ENCODE assay signal across 9 cellular contexts in the genomic region with DNA sequence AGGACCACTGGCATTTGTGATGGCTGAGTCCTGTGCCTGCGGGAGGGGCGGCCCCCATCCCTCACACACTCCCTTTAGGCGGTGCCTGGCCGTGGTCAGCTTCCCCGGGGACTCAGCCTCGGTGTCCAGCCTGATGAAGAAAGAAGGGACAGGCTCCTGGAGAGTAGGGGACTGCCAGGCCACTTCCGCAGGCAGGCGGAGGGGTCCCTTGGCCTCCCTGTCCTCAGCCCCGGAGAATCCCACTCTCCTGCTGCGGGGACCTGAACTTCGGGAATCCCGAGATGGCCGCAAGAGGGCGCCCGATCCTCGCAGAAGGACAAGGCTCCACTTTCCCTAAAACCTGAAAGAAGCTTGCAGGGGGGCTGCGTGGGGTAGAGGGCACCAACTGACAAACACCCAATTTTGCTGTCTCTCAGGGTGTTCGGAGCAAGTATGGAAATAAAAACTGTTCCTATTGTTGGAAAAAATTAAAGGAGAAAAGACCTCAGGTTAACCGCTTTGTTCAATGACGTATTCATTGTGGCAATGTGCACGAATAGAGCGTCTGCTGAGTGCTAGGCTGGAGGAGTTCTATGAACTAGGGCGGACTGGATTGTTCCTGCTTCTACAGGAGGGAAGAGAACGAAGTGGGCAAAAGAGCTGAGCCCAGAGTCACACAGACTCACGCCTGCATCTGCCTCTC.
A peak's percentile ranks its signal among the peaks of the same experiment; 100 is the strongest.
DNase-seq lines count a peak whose midpoint lies in the region; ATAC-seq and TF ChIP-seq lines count a peak whose summit lies in the region.
"Had no signal": no experiment of that assay in that cellular context is flagged by ENCODE, and none has a peak within 500 bp of the region (broad histone marks: within the 10 kb centered on the region; RNA-seq: fewer than 3 reads in every experiment).

No MANE protein-coding gene starts in this region.

- TF ChIP-seq CTCF in WTC11 (IDR thresholded peaks at IDR 0.05) (peak; percentile 77), coronary artery (IDR thresholded peaks at IDR 0.05) (no peak), lower lobe of right lung (IDR thresholded peaks at IDR 0.05) (peak; percentile 78)

- no peaks in the 10 kb centered on the region for H3K4me1 ChIP-seq in lower lobe of right lung

- CTCF ChIA-PET in WTC11 (lab: Charles Lee), result interaction anchor here (0.6 to 2.7 kb wide), 41 partner anchors 9 to 1555 kb away, joined by 3 to 22 read pairs (median 3); no protein-coding TSS in a partner anchor

- peaks cover 42% of the 10 kb centered on the region for H3K27me3 ChIP-seq in lower lobe of right lung (ENCODE audit: low read depth)

- no peaks in the 10 kb centered on the region for H3K36me3 ChIP-seq in lower lobe of right lung

- no peak overlapping the region for H3K27ac Mint-ChIP-seq in WTC11
- H3K27ac Mint-ChIP-seq: activated naive CD4-positive, alpha-beta T cell treated with anti-CD3 and anti-CD28 coated beads, Interleukin-2, amount 50 U/mL, for 24 hours had no signal

- H3K36me3 Mint-ChIP-seq in WTC11, result no peaks in the 10 kb centered on the region
- H3K36me3 Mint-ChIP-seq: activated naive CD4-positive, alpha-beta T cell treated with anti-CD3 and anti-CD28 coated beads, Interleukin-2, amount 50 U/mL, for 24 hours had no signal

- no peak overlapping the region for H3K4me3 ChIP-seq in coronary artery
- no peak overlapping the region for H3K4me3 ChIP-seq in lower lobe of right lung

- POLR2A ChIA-PET in WTC11 (lab: Charles Lee), result no interaction called here

- intact Hi-C loops in lower lobe of right lung (cut with DNase I), result no loop called here

- peaks cover 14% of the 10 kb centered on the region for H3K4me1 Mint-ChIP-seq in WTC11
- H3K4me1 Mint-ChIP-seq: activated naive CD4-positive, alpha-beta T cell treated with anti-CD3 and anti-CD28 coated beads, Interleukin-2, amount 50 U/mL, for 24 hours had no signal

- DNase-seq in EL (peak; percentile 24), LHCN-M2 (ENCODE audit: low read depth) (peak; percentile 22), WTC11 (ENCODE audit: low spot score) (peak; percentile 86), coronary artery (ENCODE audit: low spot score) (peak; percentile 71), lower lobe of right lung (peak; percentile 72), NCI-H187 treated with DMSO at 0.1 percent for 48 hours (lab: John Stamatoyannopoulos, UW) (no peak)
- DNase-seq in stimulated activated CD8-positive, alpha-beta memory T cell treated with anti-CD3 and anti-CD28 coated beads, Interleukin-4, amount 100 ng/mL, for 48 hours, result peak; percentile 79

- no peaks in the 10 kb centered on the region for H3K9me3 ChIP-seq in lower lobe of right lung

- H3K4me3 Mint-ChIP-seq in WTC11, result peak overlapping the region; percentile 52
- H3K4me3 Mint-ChIP-seq: activated naive CD4-positive, alpha-beta T cell treated with anti-CD3 and anti-CD28 coated beads, Interleukin-2, amount 50 U/mL, for 24 hours had no signal

- H3K27me3 Mint-ChIP-seq in WTC11 (ENCODE audit: low read depth), result no peaks in the 10 kb centered on the region; the same call in 1 of the 2 replicates

- H3K27ac ChIP-seq in coronary artery (no peak overlapping the region), lower lobe of right lung (no peak overlapping the region)

- H3K9me3 Mint-ChIP-seq in WTC11, result no peaks in the 10 kb centered on the region
- H3K9me3 Mint-ChIP-seq: activated naive CD4-positive, alpha-beta T cell treated with anti-CD3 and anti-CD28 coated beads, Interleukin-2, amount 50 U/mL, for 24 hours had no signal

- ATAC-seq in WTC11, result peak; percentile 55
- peak in 1 of 2 donors; percentile 35 for ATAC-seq in lower lobe of right lung
- ATAC-seq in GM21423 (IDR thresholded peaks at IDR 0.05; ENCODE audit: unreplicated experiment), result no peak

TF ChIP-seq in WTC11, 78 proteins besides CTCF, POLR2A, EP300 and RAD21:
- no peak for TF ChIP-seq EMX1 (CRISPR knock-in tag; IDR thresholded peaks at IDR 0.05)
- TF ChIP-seq NFE2L1 (CRISPR knock-in tag; IDR thresholded peaks at IDR 0.05), result no peak
- TF ChIP-seq, protein P1, sequence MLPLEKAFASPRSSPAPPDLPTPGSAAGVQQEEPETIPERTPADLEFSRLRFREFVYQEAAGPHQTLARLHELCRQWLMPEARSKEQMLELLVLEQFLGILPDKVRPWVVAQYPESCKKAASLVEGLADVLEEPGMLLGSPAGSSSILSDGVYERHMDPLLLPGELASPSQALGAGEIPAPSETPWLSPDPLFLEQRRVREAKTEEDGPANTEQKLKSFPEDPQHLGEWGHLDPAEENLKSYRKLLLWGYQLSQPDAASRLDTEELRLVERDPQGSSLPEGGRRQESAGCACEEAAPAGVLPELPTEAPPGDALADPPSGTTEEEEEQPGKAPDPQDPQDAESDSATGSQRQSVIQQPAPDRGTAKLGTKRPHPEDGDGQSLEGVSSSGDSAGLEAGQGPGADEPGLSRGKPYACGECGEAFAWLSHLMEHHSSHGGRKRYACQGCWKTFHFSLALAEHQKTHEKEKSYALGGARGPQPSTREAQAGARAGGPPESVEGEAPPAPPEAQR (CRISPR knock-in tag; IDR thresholded peaks at IDR 0.05), result no peak
